ENCODE assay signal across 8 cellular contexts in the genomic region with DNA sequence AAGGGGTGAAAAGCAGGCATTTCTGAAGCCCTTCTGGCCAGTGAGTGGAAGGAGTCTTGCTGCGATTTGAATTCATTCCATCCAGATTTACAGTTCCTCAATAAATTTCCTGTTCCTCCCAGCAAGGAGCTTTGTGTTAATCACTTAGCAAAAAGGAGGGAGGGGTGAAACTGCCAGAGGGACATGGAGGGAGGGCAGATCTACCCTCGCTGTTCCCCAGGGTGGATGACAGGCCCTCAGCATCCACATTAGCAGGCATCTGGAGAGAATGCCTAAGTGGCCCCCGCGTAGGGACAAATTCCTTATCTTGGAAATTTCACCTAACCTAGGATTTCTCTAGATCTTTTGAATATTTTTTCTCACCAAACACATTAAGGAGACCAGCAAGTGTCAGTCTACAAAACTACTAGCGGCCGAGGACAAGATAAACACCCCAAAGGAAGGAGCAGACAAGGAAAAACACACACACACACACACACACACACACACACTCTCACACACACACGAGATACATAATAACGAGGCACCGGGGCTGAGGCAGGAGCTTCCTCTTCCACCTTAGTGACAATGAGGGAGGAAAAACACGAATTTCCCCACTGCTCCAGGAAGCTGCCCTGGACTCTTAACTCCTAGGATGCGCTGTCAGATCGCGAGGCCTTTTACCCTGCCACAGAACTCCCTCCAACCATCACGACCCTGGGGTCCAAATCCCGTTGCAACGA. TPM values are rescaled to one million over a fixed set of nuclear protein-coding genes. Genes with fewer than 3 reads are reported as not detected.
DNase-seq lines count a peak whose midpoint lies in the region; ATAC-seq and TF ChIP-seq lines count a peak whose summit lies in the region.

No MANE protein-coding gene starts in this region.

- H3K27me3 ChIP-seq in esophagus (ENCODE audit: control insufficient read depth in 1 of 2, insufficient read depth in 2 of 2, low read length in 2 of 2), result no peaks in the 10 kb centered on the region

- H3K36me3 Mint-ChIP-seq in activated naive CD4-positive, alpha-beta T cell treated with anti-CD3 and anti-CD28 coated beads for 36 hours (ENCODE audit: low read depth), result peaks cover 35% of the 10 kb centered on the region
- H3K36me3 Mint-ChIP-seq in nephron progenitor cell (ENCODE audit: low read depth), result peaks cover 32% of the 10 kb centered on the region

- H3K36me3 ChIP-seq in esophagus (ENCODE audit: control insufficient read depth in 2 of 2, insufficient read depth in 2 of 2, low read length in 1 of 2), result peaks cover 0 to 16% of the 10 kb centered on the region in 2 donors

- H3K27ac Mint-ChIP-seq in activated naive CD4-positive, alpha-beta T cell treated with anti-CD3 and anti-CD28 coated beads for 36 hours, result peak overlapping the region; percentile 85
- peak overlapping the region; percentile 98 for H3K27ac Mint-ChIP-seq in nephron progenitor cell

- peak overlapping the region; percentile 96 to 99 for H3K27ac ChIP-seq in esophagus (ENCODE audit: low read depth in 2 of 2, low read length in 1 of 2)

- 3 to 4% methylated on average over 16 of the region's 16 CpGs for WGBS in esophagus, 2 donors

- no peaks in the 10 kb centered on the region for H3K27me3 Mint-ChIP-seq in activated naive CD4-positive, alpha-beta T cell treated with anti-CD3 and anti-CD28 coated beads for 36 hours (ENCODE audit: low read depth)
- no peaks in the 10 kb centered on the region for H3K27me3 Mint-ChIP-seq in nephron progenitor cell (ENCODE audit: low read depth, poor library complexity)

- ATAC-seq in SK-N-SH treated with all-trans-retinoic acid at 6 μM for 48 hours (peak; percentile 14), HG02623 (IDR thresholded peaks at IDR 0.05; ENCODE audit: unreplicated experiment) (no peak)

- DNase-seq in activated naive CD4-positive, alpha-beta T cell treated with anti-CD3 and anti-CD28 coated beads for 36 hours, result peak; percentile 46
- DNase-seq in activated naive CD4-positive, alpha-beta T cell treated with anti-CD3 and anti-CD28 coated beads, Interleukin-2, amount 50 U/mL, for 16 hours, result no peak
- DNase-seq in nephron progenitor cell (peak; percentile 21), GM19238 (ENCODE audit: insufficient read length, low spot score) (no peak), NCI-H510A treated with DMSO at 0.1 percent for 48 hours (lab: John Stamatoyannopoulos, UW) (no peak)

- H3K9me3 Mint-ChIP-seq in activated naive CD4-positive, alpha-beta T cell treated with anti-CD3 and anti-CD28 coated beads for 36 hours, result no peaks in the 10 kb centered on the region
- H3K9me3 Mint-ChIP-seq in nephron progenitor cell, result no peaks in the 10 kb centered on the region

- TF ChIP-seq CTCF in nephron progenitor cell (IDR thresholded peaks at IDR 0.05), result no peak

- CTCF ChIA-PET in activated naive CD4-positive, alpha-beta T cell treated with anti-CD3 and anti-CD28 coated beads for 36 hours (lab: Charles Lee), result interaction anchor here (0.6 to 5.5 kb wide), 2 partner anchors 11 to 47 kb away, joined by 3 to 45 read pairs; no protein-coding TSS in a partner anchor

- H3K4me1 Mint-ChIP-seq in activated naive CD4-positive, alpha-beta T cell treated with anti-CD3 and anti-CD28 coated beads for 36 hours (ENCODE audit: low read depth), result peaks cover 67% of the 10 kb centered on the region
- peaks cover 47% of the 10 kb centered on the region for H3K4me1 Mint-ChIP-seq in nephron progenitor cell

- peaks cover 0 to 2% of the 10 kb centered on the region in 2 donors for H3K4me1 ChIP-seq in esophagus (ENCODE audit: control insufficient read depth in 2 of 2, insufficient read depth in 2 of 2, low read length in 1 of 2)

- intact Hi-C loops in activated naive CD4-positive, alpha-beta T cell treated with anti-CD3 and anti-CD28 coated beads for 36 hours (cut with micrococcal nuclease), result loop anchor here (5.0 to 10.0 kb wide), 3 partner anchors 320 to 1878 kb away; partner anchors contain the start of genes MEF2D and SH2D2A

- peak overlapping the region; percentile 96 for H3K4me3 Mint-ChIP-seq in activated naive CD4-positive, alpha-beta T cell treated with anti-CD3 and anti-CD28 coated beads for 36 hours
- H3K4me3 Mint-ChIP-seq in nephron progenitor cell, result peak overlapping the region; percentile 94

- H3K9me3 ChIP-seq in esophagus (ENCODE audit: control insufficient read depth in 2 of 2, insufficient read depth in 1 of 2, low read depth in 1 of 2, low read length in 1 of 2), result no peaks in the 10 kb centered on the region

- peak overlapping the region; percentile 95 to 96 for H3K4me3 ChIP-seq in esophagus (ENCODE audit: low read depth in 1 of 2, low read length in 2 of 2)

TF ChIP-seq in SK-N-SH treated with all-trans-retinoic acid at 6 μM for 48 hours, 23 proteins besides CTCF, POLR2A, EP300 and RAD21 (continues in another document):
- TF ChIP-seq RARB (CRISPR knock-in tag; IDR thresholded peaks at IDR 0.05), result no peak
- no peak for TF ChIP-seq ZFP30 (CRISPR knock-in tag; IDR thresholded peaks at IDR 0.05)
- TF ChIP-seq CSRNP3 (CRISPR knock-in tag; IDR thresholded peaks at IDR 0.05), result no peak
- no peak for TF ChIP-seq GLIS3 (CRISPR knock-in tag; IDR thresholded peaks at IDR 0.05)
- no peak for TF ChIP-seq POU6F1 (CRISPR knock-in tag; IDR thresholded peaks at IDR 0.05; ENCODE audit: borderline replicate concordance, low read depth)
- no peak for TF ChIP-seq ZNF8 (CRISPR knock-in tag; IDR thresholded peaks at IDR 0.05)
- TF ChIP-seq TOX (CRISPR knock-in tag; IDR thresholded peaks at IDR 0.05; ENCODE audit: borderline replicate concordance), result no peak
- TF ChIP-seq TSHZ2 (CRISPR knock-in tag; IDR thresholded peaks at IDR 0.05), result no peak
- no peak for TF ChIP-seq CSDC2 (CRISPR knock-in tag; IDR thresholded peaks at IDR 0.05)

RNA-seq across cellular contexts. Expression of gene ETV3, which starts 1.0 kb away (rescaled TPM):
- total RNA-seq in activated naive CD4-positive, alpha-beta T cell treated with anti-CD3 and anti-CD28 coated beads for 36 hours, result 10 to 100 TPM; 23.2 to 23.3 TPM
- polyA plus RNA-seq in esophagus, result 1 to 10 TPM; 9.3 to 9.4 TPM

RNA-seq across cellular contexts. Expression of gene ETV3L, which starts 37.6 kb away (rescaled TPM):
- not detected for total RNA-seq in activated naive CD4-positive, alpha-beta T cell treated with anti-CD3 and anti-CD28 coated beads for 36 hours
- not detected for polyA plus RNA-seq in esophagus

Comparison
In these comparisons a context has a peak if more than half of its experiments do, and no peak if none do; other contexts are left out.
1. DNase-seq: peak in activated naive CD4-positive, alpha-beta T cell treated with anti-CD3 and anti-CD28 coated beads for 36 hours (single experiment) and nephron progenitor cell (single experiment); none in activated naive CD4-positive, alpha-beta T cell treated with anti-CD3 and anti-CD28 coated beads, Interleukin-2, amount 50 U/mL, for 16 hours (single experiment), GM19238 (single experiment) and NCI-H510A treated with DMSO at 0.1 percent for 48 hours (single experiment).